21 cellular contexts compared by ENCODE assay signal in genomic region chr6:2507638-2508037, GRCh38.
DNase-seq lines count a peak whose midpoint lies in the region; ATAC-seq and TF ChIP-seq lines count a peak whose summit lies in the region.
"Had no signal": no experiment of that assay in that cellular context is flagged by ENCODE, and none has a peak within 500 bp of the region (broad histone marks: within the 10 kb centered on the region; RNA-seq: fewer than 3 reads in every experiment).

No MANE protein-coding gene starts in this region.

- intact Hi-C loops in MCF 10A (cut with micrococcal nuclease), result no loop called here
- intact Hi-C loops in right cardiac atrium (cut with DNase I), result no loop called here
- intact Hi-C loops in natural killer cell (cut with micrococcal nuclease), result no loop called here

- peaks cover 12% of the 10 kb centered on the region for H3K9me3 Mint-ChIP-seq in MCF 10A (ENCODE audit: unreplicated experiment)
- peaks cover 6% of the 10 kb centered on the region for H3K9me3 Mint-ChIP-seq in type B pancreatic cell
- H3K9me3 Mint-ChIP-seq in natural killer cell, result no peaks in the 10 kb centered on the region
- H3K9me3 Mint-ChIP-seq: CD8-positive, alpha-beta T cell had no signal

- POLR2A ChIA-PET in MCF 10A (lab: Yijun Ruan, JAX), result interaction anchor here (0.7 to 1.1 kb wide), 2 partner anchors 15 to 37 kb away, joined by 3 to 5 read pairs; no protein-coding TSS in a partner anchor

- no TSS peak for BruUV-seq in MCF 10A (replicated peaks; lab: Mats Ljungman, UMichigan)

- WGBS in right cardiac atrium, result 40% methylated on average over 2 of the region's 2 CpGs

- ATAC-seq in right cardiac atrium (peak; percentile 64 to 74), natural killer cell (no peak)
- ATAC-seq: CD8-positive, alpha-beta T cell had no signal

- DNase-seq in NCI-H1105 treated with DMSO at 0.1 percent for 48 hours (lab: John Stamatoyannopoulos, UW), result peak; percentile 13
- DNase-seq in NCI-H1105 (lab: John Stamatoyannopoulos, UW), result no peak
- DNase-seq in MCF 10A (ENCODE audit: unreplicated experiment), result no peak
- DNase-seq in right cardiac atrium, result no peak
- no peak for DNase-seq in type B pancreatic cell (ENCODE audit: extremely low spot score, unreplicated experiment)
- DNase-seq in natural killer cell, result no peak
- DNase-seq in activated gamma-delta T cell (lab: John Stamatoyannopoulos, UW), result no peak
- DNase-seq: 8988T; AML-193; C1 segment of cervical spinal cord; Calu3; CD8-positive, alpha-beta T cell; DMS53; GDM1; Karpas-422; NCI-H1417 treated with DMSO at 0.1 percent for 48 hours; NCI-H187; NCI-H510A treated with DMSO at 0.1 percent for 48 hours; NCI-H748 treated with DMSO at 0.1 percent for 48 hours; Peyer's patch had no signal

- CTCF ChIA-PET in MCF 10A (lab: Yijun Ruan, JAX), result interaction anchor here (1.3 to 1.5 kb wide), 2 partner anchors 16 to 23 kb away, joined by 3 to 7 read pairs; no protein-coding TSS in a partner anchor

- TF ChIP-seq CTCF in MCF 10A (IDR thresholded peaks at IDR 0.05; ENCODE audit: unreplicated experiment), result no peak
- no peak for TF ChIP-seq CTCF in type B pancreatic cell (conservative IDR thresholded peaks at IDR 0.05)
- TF ChIP-seq CTCF in natural killer cell (IDR thresholded peaks at IDR 0.05), result no peak

- H3K4me3 ChIP-seq in right cardiac atrium (ENCODE audit: low read length), result no peak overlapping the region
- H3K4me3 ChIP-seq: Peyer's patch had no signal

- H3K4me3 Mint-ChIP-seq in MCF 10A (ENCODE audit: unreplicated experiment) (no peak overlapping the region), type B pancreatic cell (no peak overlapping the region), natural killer cell (no peak overlapping the region)
- H3K4me3 Mint-ChIP-seq: CD8-positive, alpha-beta T cell; IgD-negative memory B cell had no signal

- no peaks in the 10 kb centered on the region for H3K27me3 ChIP-seq in right cardiac atrium (ENCODE audit: control insufficient read depth, insufficient read depth)
- H3K27me3 ChIP-seq: Peyer's patch had no signal

- no peak overlapping the region for H3K27ac ChIP-seq in right cardiac atrium (ENCODE audit: low read length)
- H3K27ac ChIP-seq: Peyer's patch had no signal

- no peaks in the 10 kb centered on the region for H3K4me1 ChIP-seq in right cardiac atrium (ENCODE audit: control insufficient read depth, insufficient read depth, low read length)
- H3K4me1 ChIP-seq: Peyer's patch had no signal

- H3K27ac Mint-ChIP-seq in MCF 10A (ENCODE audit: low read depth, unreplicated experiment) (peak overlapping the region; percentile 84), type B pancreatic cell (peak overlapping the region; percentile 17), natural killer cell (no peak overlapping the region)
- H3K27ac Mint-ChIP-seq: CD8-positive, alpha-beta T cell; IgD-negative memory B cell had no signal

- H3K36me3 Mint-ChIP-seq in MCF 10A (ENCODE audit: insufficient read depth, unreplicated experiment) (no peaks in the 10 kb centered on the region), type B pancreatic cell (peaks cover 3% of the 10 kb centered on the region), natural killer cell (no peaks in the 10 kb centered on the region)
- H3K36me3 Mint-ChIP-seq: CD8-positive, alpha-beta T cell had no signal

- no peaks in the 10 kb centered on the region for H3K9me3 ChIP-seq in right cardiac atrium (ENCODE audit: control insufficient read depth, low read length)
- H3K9me3 ChIP-seq: Peyer's patch had no signal

- H3K27me3 Mint-ChIP-seq in MCF 10A (ENCODE audit: insufficient read depth, unreplicated experiment) (no peaks in the 10 kb centered on the region), type B pancreatic cell (no peaks in the 10 kb centered on the region), natural killer cell (ENCODE audit: low read depth in 2 of 2) (peaks cover 24 to 57% of the 10 kb centered on the region in 2 donors)

- H3K4me1 Mint-ChIP-seq in MCF 10A (ENCODE audit: insufficient read depth, unreplicated experiment), result peaks cover under 1% of the 10 kb centered on the region
- H3K4me1 Mint-ChIP-seq in type B pancreatic cell (ENCODE audit: unreplicated experiment), result peaks cover 44% of the 10 kb centered on the region
- no peaks in the 10 kb centered on the region for H3K4me1 Mint-ChIP-seq in natural killer cell

Comparison
In these comparisons a context has a peak if more than half of its experiments do, and no peak if none do; other contexts are left out.
1. H3K27ac Mint-ChIP-seq: peak in MCF 10A (single experiment) and type B pancreatic cell (single experiment); none in natural killer cell (0 of 2).
2. ATAC-seq: peak in right cardiac atrium (2 of 2); none in natural killer cell (0 of 3).